Comparison of ENCODE assay signal across 21 cellular contexts in genomic region chr15:43316007-43316968, GRCh38. TPM values are rescaled to one million over a fixed set of nuclear protein-coding genes. Genes with fewer than 3 reads are reported as not detected.
A peak's percentile ranks its signal among the peaks of the same experiment; 100 is the strongest.
DNase-seq lines count a peak whose midpoint lies in the region; ATAC-seq and TF ChIP-seq lines count a peak whose summit lies in the region.
"Had no signal": no experiment of that assay in that cellular context is flagged by ENCODE, and none has a peak within 500 bp of the region (broad histone marks: within the 10 kb centered on the region; RNA-seq: fewer than 3 reads in every experiment).

No MANE protein-coding gene starts in this region.

- H3K9me3 ChIP-seq in uterus (no peaks in the 10 kb centered on the region), PC-9 (ENCODE audit: insufficient read depth, low read depth) (no peaks in the 10 kb centered on the region)
- H3K9me3 ChIP-seq: Peyer's patch had no signal

- H3K27me3 ChIP-seq in uterus (no peaks in the 10 kb centered on the region), PC-9 (ENCODE audit: insufficient read depth, low read depth) (no peaks in the 10 kb centered on the region)
- H3K27me3 ChIP-seq: Peyer's patch had no signal

- no peaks in the 10 kb centered on the region for H3K4me1 Mint-ChIP-seq in activated T-cell treated with anti-CD3 and anti-CD28 coated beads, Interleukin-2, amount 50 U/mL, for 4 hours (ENCODE audit: low read depth)
- H3K4me1 Mint-ChIP-seq: B cell; CD4-positive, alpha-beta memory T cell had no signal

- TF ChIP-seq CTCF in fibroblast of mammary gland (conservative IDR thresholded peaks at IDR 0.05; ENCODE audit: control insufficient read depth, insufficient read depth, low read depth, low read length): no peak
- no peak for TF ChIP-seq CTCF in uterus (IDR thresholded peaks at IDR 0.05)
- no peak for TF ChIP-seq CTCF in PC-9 (conservative IDR thresholded peaks at IDR 0.05)

- H3K9me3 Mint-ChIP-seq in activated T-cell treated with anti-CD3 and anti-CD28 coated beads, Interleukin-2, amount 50 U/mL, for 4 hours: no peaks in the 10 kb centered on the region
- H3K9me3 Mint-ChIP-seq: CD4-positive, alpha-beta memory T cell had no signal

- peaks cover 0 to 7% of the 10 kb centered on the region in 2 donors for H3K4me1 ChIP-seq in uterus
- no peaks in the 10 kb centered on the region for H3K4me1 ChIP-seq in PC-9 (replicated peaks; ENCODE audit: insufficient read depth)
- H3K4me1 ChIP-seq: Peyer's patch had no signal

- H3K4me2 ChIP-seq in PC-9: no peak overlapping the region

- H3K36me3 Mint-ChIP-seq in activated T-cell treated with anti-CD3 and anti-CD28 coated beads, Interleukin-2, amount 50 U/mL, for 4 hours (ENCODE audit: insufficient read depth): no peaks in the 10 kb centered on the region
- H3K36me3 Mint-ChIP-seq: CD4-positive, alpha-beta memory T cell had no signal

- ATAC-seq in left lobe of liver: peak; percentile 24
- ATAC-seq in HG03097 (IDR thresholded peaks at IDR 0.05; ENCODE audit: low FRiP score, unreplicated experiment): no peak
- ATAC-seq in GM19035 (IDR thresholded peaks at IDR 0.05; ENCODE audit: unreplicated experiment): no peak
- ATAC-seq in activated T-cell treated with anti-CD3 and anti-CD28 coated beads, Interleukin-2, amount 50 U/mL, for 4 hours: no peak

- POLR2A ChIA-PET in PC-9 (lab: Charles Lee; ENCODE audit: unreplicated experiment): no interaction called here

- no peaks in the 10 kb centered on the region for H3K9me2 ChIP-seq in PC-9 (ENCODE audit: insufficient read depth)

- intact Hi-C loops in uterus (cut with DNase I; ENCODE audit: low total_unique reads) (no loop called here), PC-9 (cut with micrococcal nuclease; ENCODE audit: unreplicated experiment) (no loop called here)

- BruUV-seq in PC-9 (replicated peaks; lab: Mats Ljungman, UMichigan): no TSS peak

- no peaks in the 10 kb centered on the region for H3K79me2 ChIP-seq in PC-9 (ENCODE audit: low read depth)

- H3K4me3 Mint-ChIP-seq in activated T-cell treated with anti-CD3 and anti-CD28 coated beads, Interleukin-2, amount 50 U/mL, for 4 hours: no peak overlapping the region
- H3K4me3 Mint-ChIP-seq: B cell; CD4-positive, alpha-beta memory T cell had no signal

- H3K36me3 ChIP-seq in uterus: no peaks in the 10 kb centered on the region
- H3K36me3 ChIP-seq in PC-9 (ENCODE audit: low read depth): no peaks in the 10 kb centered on the region
- H3K36me3 ChIP-seq: Peyer's patch had no signal

- H3K27me3 Mint-ChIP-seq in activated T-cell treated with anti-CD3 and anti-CD28 coated beads, Interleukin-2, amount 50 U/mL, for 4 hours (ENCODE audit: low read depth): peaks cover 23% of the 10 kb centered on the region

- CTCF ChIA-PET in PC-9 (lab: Charles Lee): no interaction called here

- H2AFZ ChIP-seq in PC-9: no peak overlapping the region
- H2AFZ ChIP-seq: GM23248 had no signal

- peak; percentile 78 for DNase-seq in amniotic epithelial cell (ENCODE audit: low read depth)
- peak; percentile 44 for DNase-seq in fibroblast of mammary gland (ENCODE audit: low read depth)
- DNase-seq in left lobe of liver (ENCODE audit: low spot score): no peak
- DNase-seq in uterus: peak; percentile 75 to 83
- DNase-seq in PC-9: no peak
- no peak for DNase-seq in activated T-cell treated with anti-CD3 and anti-CD28 coated beads, Interleukin-2, amount 50 U/mL, for 4 hours
- DNase-seq: CD4-positive, alpha-beta memory T cell; DMS79; GM23248; KG1; NCI-H1436; NCI-H2029; NCI-H2171 treated with DMSO at 0.1 percent for 48 hours; NCI-H446 treated with DMSO at 0.1 percent for 48 hours; NCI-H748 treated with DMSO at 0.1 percent for 48 hours; Peyer's patch; Right ventricle myocardium superior had no signal

- no peaks in the 10 kb centered on the region for H4K20me1 ChIP-seq in PC-9 (ENCODE audit: insufficient read depth)

- no peaks in the 10 kb centered on the region for H3F3A ChIP-seq in PC-9 (ENCODE audit: insufficient read depth, low read depth)

- TF ChIP-seq POLR2A in uterus (IDR thresholded peaks at IDR 0.05): no peak

- H3K27ac ChIP-seq in uterus: peak overlapping the region; percentile 44 to 74
- no peak overlapping the region for H3K27ac ChIP-seq in PC-9
- H3K27ac ChIP-seq: GM23248, SK-N-MC had no signal

- H3K4me3 ChIP-seq in fibroblast of mammary gland (ENCODE audit: control insufficient read depth, low read depth, low read length) (no peak overlapping the region), uterus (no peak overlapping the region), PC-9 (no peak overlapping the region)
- H3K4me3 ChIP-seq: GM23248, Peyer's patch, SK-N-MC had no signal

RNA-seq across cellular contexts. Expression of gene LCMT2, which starts 14.1 kb away (rescaled TPM):
- 3.7 TPM for total RNA-seq in left lobe of liver
- total RNA-seq in uterus: 10 to 100 TPM in 3 of 4 donors, 1 to 10 TPM in 1; 9.5 to 28.2 (median 12.3) TPM
- total RNA-seq in PC-9 (2021): 4.7 and 6.4 TPM in 2 replicates
- total RNA-seq in activated T-cell treated with anti-CD3 and anti-CD28 coated beads, Interleukin-2, amount 50 U/mL, for 4 hours: 10 to 100 TPM; 10.9 to 14.6 (median 12.5) TPM

RNA-seq across cellular contexts. Expression of gene TGM7, which starts 14.2 kb away (rescaled TPM):
- not detected for total RNA-seq in left lobe of liver
- total RNA-seq in uterus: not detected
- total RNA-seq in PC-9 (2021): not detected in 2 replicates
- total RNA-seq in activated T-cell treated with anti-CD3 and anti-CD28 coated beads, Interleukin-2, amount 50 U/mL, for 4 hours: not detected
- total RNA-seq: B cell; CD4-positive, alpha-beta memory T cell; GM23248; Peyer's patch; Right ventricle myocardium superior had no signal

RNA-seq across cellular contexts. Expression of gene TGM5, which starts 49.6 kb away (rescaled TPM):
- not detected for total RNA-seq in left lobe of liver
- not detected for total RNA-seq in uterus
- total RNA-seq in PC-9 (2021): 0.39 and 1.7 TPM in 2 replicates
- total RNA-seq in activated T-cell treated with anti-CD3 and anti-CD28 coated beads, Interleukin-2, amount 50 U/mL, for 4 hours: not detected
- total RNA-seq: CD4-positive, alpha-beta memory T cell; GM23248; Peyer's patch; Right ventricle myocardium superior had no signal

RNA-seq across cellular contexts. Expression of gene ZSCAN29, which starts 54.6 kb away (rescaled TPM):
- 15.7 TPM for total RNA-seq in left lobe of liver
- 10 to 100 TPM in 3 of 4 donors, 1 to 10 TPM in 1; 5.4 to 39.3 (median 20.5) TPM for total RNA-seq in uterus
- total RNA-seq in PC-9 (2021): 36.3 and 37.9 TPM in 2 replicates
- 10 to 100 TPM; 23.3 to 28.5 (median 25.0) TPM for total RNA-seq in activated T-cell treated with anti-CD3 and anti-CD28 coated beads, Interleukin-2, amount 50 U/mL, for 4 hours

RNA-seq across cellular contexts. Expression of gene TUBGCP4, which starts 54.6 kb away (rescaled TPM):
- 12.2 TPM for total RNA-seq in left lobe of liver
- total RNA-seq in uterus: 10 to 100 TPM in 2 of 4 donors, 1 to 10 TPM in 2; 6.9 to 21.2 (median 14.5) TPM
- 25.3 and 30.8 TPM in 2 replicates for total RNA-seq in PC-9 (2021)
- total RNA-seq in activated T-cell treated with anti-CD3 and anti-CD28 coated beads, Interleukin-2, amount 50 U/mL, for 4 hours: 10 to 100 TPM; 34.6 to 39.7 (median 36.6) TPM

Comparison
In these comparisons a context has a peak if more than half of its experiments do, and no peak if none do; other contexts are left out.
1. DNase-seq: peak in amniotic epithelial cell (single experiment), fibroblast of mammary gland (single experiment) and uterus (2 of 2); none in left lobe of liver (single experiment), PC-9 (0 of 2) and activated T-cell treated with anti-CD3 and anti-CD28 coated beads, Interleukin-2, amount 50 U/mL, for 4 hours (single experiment).